ENCODE assay signal across 8 cellular contexts in genomic region chr7:6705959-6706665, GRCh38. TPM values are rescaled to one million over a fixed set of nuclear protein-coding genes. Genes with fewer than 3 reads are reported as not detected.
DNase-seq lines count a peak whose midpoint lies in the region; ATAC-seq, FAIRE-seq and TF ChIP-seq lines count a peak whose summit lies in the region.

No MANE protein-coding gene starts in this region.

- H3K36me3 ChIP-seq in BLaER1: peaks cover 41% of the 10 kb centered on the region
- H3K36me3 ChIP-seq in kidney (ENCODE audit: control insufficient read depth in 1 of 2, insufficient read depth in 2 of 2, low read length in 2 of 2): peaks cover 17 to 21% of the 10 kb centered on the region in 2 donors

- DNase-seq in T follicular helper cell (ENCODE audit: low read depth): peak; percentile 4
- DNase-seq in T47D (ENCODE audit: low read depth in 1 of 2, low spot score in 1 of 2): peak; percentile 26 to 37
- DNase-seq in kidney: peak; percentile 86
- DNase-seq in stimulated activated CD4-positive, alpha-beta T cell treated with anti-CD3 and anti-CD28 coated beads, Interleukin-2, amount 100 ng/mL, for 48 hours: peak; percentile 8 to 21
- no peak for DNase-seq in NCI-H1930 (lab: John Stamatoyannopoulos, UW)

- peaks cover 70% of the 10 kb centered on the region for H3K9me3 ChIP-seq in BLaER1
- H3K9me3 ChIP-seq in kidney (ENCODE audit: control insufficient read depth in 1 of 2, low read length in 2 of 2): no peaks in the 10 kb centered on the region

- H3K4me3 ChIP-seq in BLaER1 (peak overlapping the region; percentile 99), kidney (ENCODE audit: low read length in 2 of 2) (peak overlapping the region; percentile 75 to 88)

- peaks cover 30% of the 10 kb centered on the region for H3K4me1 ChIP-seq in BLaER1
- peaks cover 6 to 12% of the 10 kb centered on the region in 2 donors for H3K4me1 ChIP-seq in kidney (ENCODE audit: control insufficient read depth in 1 of 2, insufficient read depth in 1 of 2, low read depth in 1 of 2, low read length in 2 of 2)

- H3K27me3 ChIP-seq in BLaER1: no peaks in the 10 kb centered on the region

- no peak for TF ChIP-seq CTCF in kidney (IDR thresholded peaks at IDR 0.05; ENCODE audit: borderline replicate concordance, extremely low read depth, insufficient read depth)

- in situ Hi-C loops in T47D (cut with HindIII; ENCODE audit: low pct_unique_long_range_greater_than_20kb, low sequenced_read_pairs): no loop called here

- intact Hi-C loops in kidney (cut with DNase I): no loop called here

- peaks cover 31% of the 10 kb centered on the region for H4K20me1 ChIP-seq in BLaER1

- ATAC-seq in GM19328 (IDR thresholded peaks at IDR 0.05; ENCODE audit: unreplicated experiment) (peak; percentile 26), HG03378 (IDR thresholded peaks at IDR 0.05; ENCODE audit: unreplicated experiment) (peak; percentile 21)

- no peak for FAIRE-seq in kidney (lab: Jason Lieb, UNC)

- H3K4me2 ChIP-seq in BLaER1: peak overlapping the region; percentile 92

- H3K9ac ChIP-seq in BLaER1 (peak overlapping the region; percentile 99), kidney (ENCODE audit: low read length in 2 of 2) (peak overlapping the region; percentile 86 to 96)

- H3K27ac ChIP-seq in BLaER1 (peak overlapping the region; percentile 99), kidney (ENCODE audit: low read depth in 2 of 2, low read length in 2 of 2) (peak overlapping the region; percentile 82 to 86)

RNA-seq across cellular contexts. Expression of gene ZNF12, which starts 0.6 kb away (rescaled TPM):
- total RNA-seq in kidney: 31.3 TPM
- 9.9 TPM for polyA plus RNA-seq in kidney (ENCODE audit: insufficient read depth, low read depth, low replicate concordance)

RNA-seq across cellular contexts. Expression of gene RSPH10B2, which starts 47.8 kb away (rescaled TPM):
- total RNA-seq in kidney: 0.22 TPM
- not detected for polyA plus RNA-seq in kidney (ENCODE audit: insufficient read depth, low read depth, low replicate concordance)

Comparison
In these comparisons a context has a peak if more than half of its experiments do, and no peak if none do; other contexts are left out.
1. DNase-seq: peak in T follicular helper cell (single experiment), T47D (2 of 2), kidney (single experiment) and stimulated activated CD4-positive, alpha-beta T cell treated with anti-CD3 and anti-CD28 coated beads, Interleukin-2, amount 100 ng/mL, for 48 hours (2 of 2); none in NCI-H1930 (0 of 2).